8 cellular contexts compared by ENCODE assay signal in the genomic region with DNA sequence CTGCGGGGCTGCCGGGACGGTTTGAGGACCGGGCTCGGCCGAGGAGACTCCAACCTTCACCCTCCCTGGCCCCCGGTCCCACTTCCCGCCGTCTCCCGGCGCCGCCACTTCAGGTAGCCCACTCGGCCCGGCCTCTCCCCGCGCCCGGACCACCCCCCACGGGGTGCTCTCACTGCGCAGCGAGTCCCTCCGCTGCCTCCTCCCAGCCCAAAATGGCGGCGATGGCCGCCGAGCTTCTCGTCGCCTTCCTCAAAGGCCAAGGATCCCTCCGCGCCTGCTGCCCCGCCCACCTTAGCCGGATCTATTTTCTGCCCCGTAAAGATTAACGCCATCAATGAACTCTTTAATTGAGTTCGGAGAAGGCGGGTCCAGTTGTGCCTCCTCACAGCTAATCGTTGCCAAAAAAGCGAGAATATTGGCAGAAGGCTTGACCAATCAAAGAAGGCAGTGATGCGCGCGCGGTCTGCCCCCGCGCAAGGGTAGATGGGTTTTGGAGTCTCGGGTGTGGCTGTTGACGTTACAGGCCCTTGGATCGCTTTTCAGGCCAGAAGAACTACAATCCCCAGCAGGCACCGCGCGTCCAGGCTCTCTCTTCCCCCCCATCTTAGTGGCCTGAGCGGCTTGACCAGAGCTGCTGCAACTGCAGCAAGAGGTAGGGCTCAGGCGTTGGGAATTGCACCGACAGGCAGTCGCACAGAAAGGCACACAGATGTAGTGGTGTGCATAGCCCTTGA. TPM values are rescaled to one million over a fixed set of nuclear protein-coding genes. Genes with fewer than 3 reads are reported as not detected.
DNase-seq lines count a peak whose midpoint lies in the region; ATAC-seq, FAIRE-seq and TF ChIP-seq lines count a peak whose summit lies in the region.

HEXIM2 (plus strand) TSS at position 588 of the 734 bp plus-strand sequence. CDS start 919 bp downstream, outside the sequence.

- peak; percentile 89 for ATAC-seq in HG02840 (IDR thresholded peaks at IDR 0.05; ENCODE audit: low FRiP score, unreplicated experiment)

- peak; percentile 93 to 100 for TF ChIP-seq EP300 in tibial nerve (IDR thresholded peaks at IDR 0.05)

- TF ChIP-seq POLR2A in GM12892 (IDR thresholded peaks at IDR 0.05; ENCODE audit: low read depth, low read length): peak; percentile 93
- peak; percentile 96 to 99 for TF ChIP-seq POLR2A in tibial nerve (IDR thresholded peaks at IDR 0.05)

- H3K4me1 ChIP-seq in parathyroid adenoma: peaks cover 22% of the 10 kb centered on the region
- peaks cover 4 to 47% (median 30%) of the 10 kb centered on the region in 4 donors for H3K4me1 ChIP-seq in tibial nerve

- DNase-seq in GM12892 (ENCODE audit: insufficient read length): peak; percentile 94
- peak; percentile 100 for DNase-seq in NCI-H1436 (lab: John Stamatoyannopoulos, UW)
- peak; percentile 99 for DNase-seq in SW480 (ENCODE audit: low spot score)
- peak; percentile 99 for DNase-seq in cardiac septum (ENCODE audit: low spot score)
- peak; percentile 97 to 99 for DNase-seq in tibial nerve (ENCODE audit: low spot score in 2 of 2)

- H3K27ac ChIP-seq in adipose tissue (ENCODE audit: low read depth, low read length) (peak within 1 kb of the TSS; percentile 87), parathyroid adenoma (peak within 1 kb of the TSS; percentile 99), tibial nerve (peak within 1 kb of the TSS; percentile 96 to 100 (median 99))

- 0 to 1% (median 0%) methylated on average over 50 to 53 of the region's 53 CpGs for WGBS in adipose tissue, 3 donors
- WGBS in tibial nerve, 2 donors: 1% methylated on average over 40 to 49 of the region's 53 CpGs

- peak within 1 kb of the TSS; percentile 94 for H3K4me2 ChIP-seq in parathyroid adenoma (ENCODE audit: low read length)

- H3K27me3 ChIP-seq in parathyroid adenoma (ENCODE audit: control insufficient read depth, insufficient read depth, low read length) (no peaks in the 10 kb centered on the region), tibial nerve (no peaks in the 10 kb centered on the region)

- intact Hi-C loops in cardiac septum (cut with DNase I): loop anchor here (1.0 kb wide), 1 partner anchor 13 kb away; the partner anchor contains the start of gene HEXIM1

- H3K4me3 ChIP-seq in parathyroid adenoma (ENCODE audit: low read depth, low read length): peak within 1 kb of the TSS; percentile 90
- H3K4me3 ChIP-seq in tibial nerve: peak within 1 kb of the TSS; percentile 66 to 100 (median 86)

- peak; percentile 94 for FAIRE-seq in GM12892 (lab: Jason Lieb, UNC)

- peak within 1 kb of the TSS; percentile 96 for H3K9ac ChIP-seq in parathyroid adenoma

- peaks cover 37% of the 10 kb centered on the region for H3K79me2 ChIP-seq in parathyroid adenoma

- no peaks in the 10 kb centered on the region for H3K9me3 ChIP-seq in parathyroid adenoma (ENCODE audit: control insufficient read depth, low read length)
- no peaks in the 10 kb centered on the region for H3K9me3 ChIP-seq in tibial nerve

- TF ChIP-seq CTCF in parathyroid adenoma (IDR thresholded peaks at IDR 0.05) (no peak), tibial nerve (IDR thresholded peaks at IDR 0.05) (peak in 2 of 5 experiments; percentile 22 to 50)

- H2AFZ ChIP-seq in parathyroid adenoma: peak within 1 kb of the TSS; percentile 77

- no peaks in the 10 kb centered on the region for H3K36me3 ChIP-seq in parathyroid adenoma (ENCODE audit: control insufficient read depth, insufficient read depth, low read length)
- peaks cover 0 to 4% (median 0%) of the 10 kb centered on the region in 3 donors for H3K36me3 ChIP-seq in tibial nerve

RNA-seq across cellular contexts. Expression of gene HEXIM2, which starts in this region (rescaled TPM):
- polyA plus RNA-seq in GM12892 (2012; ENCODE audit: missing spikeins): 4.4 TPM
- 1 to 10 TPM; 5.4 to 8.0 (median 7.8) TPM for polyA plus RNA-seq in adipose tissue
- total RNA-seq in cardiac septum (3.3 TPM), tibial nerve (10 to 100 TPM in 2 of 4 donors, 1 to 10 TPM in 2; 6.6 to 17.5 (median 11.7) TPM)

Comparison
In these comparisons a context has a peak if more than half of its experiments do, and no peak if none do; other contexts are left out.
1. Peak in every context shown above with its lines: DNase-seq, ATAC-seq, H3K4me3 ChIP-seq and H3K27ac ChIP-seq.